Comparison of ENCODE assay signal across 8 cellular contexts in the genomic region with DNA sequence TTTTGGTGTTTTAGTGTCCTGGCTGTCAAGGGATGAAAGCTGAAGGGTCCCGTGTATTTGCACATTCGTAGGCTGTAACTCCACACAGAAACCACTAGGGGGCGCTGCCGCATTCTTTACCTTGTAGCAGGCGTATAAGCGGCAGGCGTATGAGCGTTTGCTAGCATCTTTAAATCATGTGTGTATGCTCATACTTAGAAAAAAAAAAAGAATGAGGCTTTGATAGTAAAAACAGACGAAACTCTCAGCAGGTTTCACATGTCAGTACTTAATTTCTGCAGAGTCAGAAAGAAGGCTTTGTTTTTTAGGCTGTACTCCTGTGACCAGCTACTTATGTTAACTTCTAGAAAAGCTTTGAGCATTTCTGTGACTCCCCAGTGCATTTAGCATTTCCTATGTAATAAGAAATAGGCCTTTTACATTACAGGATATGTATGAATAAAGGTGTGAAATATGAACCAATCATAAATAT.
DNase-seq lines count a peak whose midpoint lies in the region; ATAC-seq and TF ChIP-seq lines count a peak whose summit lies in the region.

No MANE protein-coding gene starts in this region.

- no peak overlapping the region for H3K27ac Mint-ChIP-seq in stimulated activated naive CD8-positive, alpha-beta T cell treated with anti-CD3 and anti-CD28 coated beads, Interleukin-15, amount 100 ng/mL, for 72 hours

- H3K4me2 ChIP-seq in OCI-LY7 (ENCODE audit: low read length) (no peak overlapping the region), neural cell (ENCODE audit: low read length) (no peak overlapping the region)

- CTCF ChIA-PET in OCI-LY7 (lab: Charles Lee; ENCODE audit: unreplicated experiment): interaction anchor here (1.0 to 1.3 kb wide), 2 partner anchors 11 to 141 kb away, joined by 3 to 4 read pairs; no protein-coding TSS in a partner anchor

- TF ChIP-seq RAD21 in neural cell (conservative IDR thresholded peaks at IDR 0.05): peak; percentile 94

- H3K4me3 Mint-ChIP-seq in stimulated activated naive CD8-positive, alpha-beta T cell treated with anti-CD3 and anti-CD28 coated beads, Interleukin-15, amount 100 ng/mL, for 72 hours: no peak overlapping the region

- H3K9me2 ChIP-seq in OCI-LY7 (ENCODE audit: insufficient read depth, low read length) (no peaks in the 10 kb centered on the region), neural cell (ENCODE audit: insufficient read depth, low read length) (no peaks in the 10 kb centered on the region)

- no peaks in the 10 kb centered on the region for H3K79me2 ChIP-seq in OCI-LY7 (ENCODE audit: insufficient read depth, low read depth, low read length)
- no peaks in the 10 kb centered on the region for H3K79me2 ChIP-seq in neural cell (replicated peaks; ENCODE audit: insufficient read depth, low read length)

- no TSS peak for BruUV-seq in OCI-LY7 (replicated peaks; lab: Mats Ljungman, UMichigan)

- no peaks in the 10 kb centered on the region for H3K4me1 Mint-ChIP-seq in stimulated activated naive CD8-positive, alpha-beta T cell treated with anti-CD3 and anti-CD28 coated beads, Interleukin-15, amount 100 ng/mL, for 72 hours

- no peaks in the 10 kb centered on the region for H3K27me3 ChIP-seq in neural cell (ENCODE audit: insufficient read depth, low read depth, low read length)

- H3F3A ChIP-seq in neural cell (ENCODE audit: insufficient read depth, low read length, poor library complexity, severe bottlenecking): no peaks in the 10 kb centered on the region

- H4K20me1 ChIP-seq in OCI-LY7 (ENCODE audit: insufficient read depth, low read length): no peaks in the 10 kb centered on the region
- no peaks in the 10 kb centered on the region for H4K20me1 ChIP-seq in neural cell (ENCODE audit: insufficient read depth)

- peaks cover 19% of the 10 kb centered on the region for H3K27me3 Mint-ChIP-seq in stimulated activated naive CD8-positive, alpha-beta T cell treated with anti-CD3 and anti-CD28 coated beads, Interleukin-15, amount 100 ng/mL, for 72 hours

- H2AFZ ChIP-seq in OCI-LY7 (ENCODE audit: low read length) (no peak overlapping the region), neural cell (ENCODE audit: low read depth, low read length) (no peak overlapping the region)

- intact Hi-C loops in OCI-LY7 (cut with micrococcal nuclease; ENCODE audit: unreplicated experiment): loop anchor here (2.0 to 5.0 kb wide), 4 partner anchors 142 to 1202 kb away; no protein-coding TSS in a partner anchor

- H3K9me3 ChIP-seq in OCI-LY7 (ENCODE audit: low read length): no peaks in the 10 kb centered on the region
- no peaks in the 10 kb centered on the region for H3K9me3 ChIP-seq in neural cell (ENCODE audit: low read length)

- DNase-seq in DMS53 treated with DMSO at 0.1 percent for 48 hours (lab: John Stamatoyannopoulos, UW; ENCODE audit: unreplicated experiment) (peak; percentile 58), HUDEP-2 (lab: John Stamatoyannopoulos, UW; ENCODE audit: unreplicated experiment in 76 of 76) (peak in 62 of 76 experiments; percentile 1 to 62 (median 30)), OCI-LY7 (ENCODE audit: low spot score) (peak; percentile 79), fibroblast of mammary gland (ENCODE audit: low read depth) (peak; percentile 88)
- DNase-seq in activated T-cell treated with anti-CD3 and anti-CD28 coated beads, Interleukin-2, amount 50 U/mL, for 1 hour: peak; percentile 58
- peak; percentile 50 to 58 for DNase-seq in stimulated activated naive CD8-positive, alpha-beta T cell treated with anti-CD3 and anti-CD28 coated beads, Interleukin-15, amount 100 ng/mL, for 72 hours

- H3K27ac ChIP-seq in OCI-LY7 (ENCODE audit: low read depth, low read length, poor library complexity, severe bottlenecking): no peak overlapping the region
- H3K27ac ChIP-seq in neural cell (ENCODE audit: low read length): no peak overlapping the region

- H3K36me3 ChIP-seq in OCI-LY7 (ENCODE audit: insufficient read depth, low read length) (no peaks in the 10 kb centered on the region), neural cell (ENCODE audit: insufficient read depth, low read length) (no peaks in the 10 kb centered on the region)

- no peaks in the 10 kb centered on the region for H3K4me1 ChIP-seq in OCI-LY7 (ENCODE audit: insufficient read depth, low read length, poor library complexity, severe bottlenecking)

- peak; percentile 98 for TF ChIP-seq CTCF in OCI-LY7 (conservative IDR thresholded peaks at IDR 0.05; ENCODE audit: low read length)
- TF ChIP-seq CTCF in fibroblast of mammary gland (conservative IDR thresholded peaks at IDR 0.05; ENCODE audit: control insufficient read depth, insufficient read depth, low read depth, low read length): peak; percentile 89
- TF ChIP-seq CTCF in neural cell (IDR thresholded peaks at IDR 0.05; ENCODE audit: poor library complexity, severe bottlenecking): peak; percentile 94

- TF ChIP-seq EP300 in neural cell (conservative IDR thresholded peaks at IDR 0.05; ENCODE audit: poor library complexity, severe bottlenecking): no peak

- ATAC-seq in GM21528 (IDR thresholded peaks at IDR 0.05; ENCODE audit: low FRiP score, unreplicated experiment): peak; percentile 95
- ATAC-seq in stimulated activated naive CD8-positive, alpha-beta T cell treated with anti-CD3 and anti-CD28 coated beads, Interleukin-15, amount 100 ng/mL, for 72 hours: peak; percentile 67

- H3K4me3 ChIP-seq in OCI-LY7 (ENCODE audit: low read depth, low read length, poor library complexity, severe bottlenecking) (no peak overlapping the region), fibroblast of mammary gland (ENCODE audit: control insufficient read depth, low read depth, low read length) (no peak overlapping the region), neural cell (ENCODE audit: low read length) (no peak overlapping the region)

- no peaks in the 10 kb centered on the region for H3K9me3 Mint-ChIP-seq in stimulated activated naive CD8-positive, alpha-beta T cell treated with anti-CD3 and anti-CD28 coated beads, Interleukin-15, amount 100 ng/mL, for 72 hours

- H3K9ac ChIP-seq in neural cell (ENCODE audit: low read length): no peak overlapping the region

- POLR2A ChIA-PET in OCI-LY7 (lab: Charles Lee): no interaction called here

TF ChIP-seq in neural cell, 6 proteins besides CTCF, POLR2A, EP300 and RAD21:
- TF ChIP-seq SMC3 (conservative IDR thresholded peaks at IDR 0.05; ENCODE audit: poor library complexity): peak; percentile 94
- no peak for TF ChIP-seq TAF1 (IDR thresholded peaks at IDR 0.05; ENCODE audit: low read depth)
TF ChIP-seq in neural cell: peak in this region for 1.

Comparison
In these comparisons a context has a peak if more than half of its experiments do, and no peak if none do; other contexts are left out.
1. DNase-seq: peak in every context shown above with its lines; median percentile 88 in fibroblast of mammary gland; 79 in OCI-LY7; 58 in DMS53 treated with DMSO at 0.1 percent for 48 hours; 58 in activated T-cell treated with anti-CD3 and anti-CD28 coated beads, Interleukin-2, amount 50 U/mL, for 1 hour; 54 in stimulated activated naive CD8-positive, alpha-beta T cell treated with anti-CD3 and anti-CD28 coated beads, Interleukin-15, amount 100 ng/mL, for 72 hours; 30 in HUDEP-2.